8 cellular contexts compared by ENCODE assay signal in the genomic region with DNA sequence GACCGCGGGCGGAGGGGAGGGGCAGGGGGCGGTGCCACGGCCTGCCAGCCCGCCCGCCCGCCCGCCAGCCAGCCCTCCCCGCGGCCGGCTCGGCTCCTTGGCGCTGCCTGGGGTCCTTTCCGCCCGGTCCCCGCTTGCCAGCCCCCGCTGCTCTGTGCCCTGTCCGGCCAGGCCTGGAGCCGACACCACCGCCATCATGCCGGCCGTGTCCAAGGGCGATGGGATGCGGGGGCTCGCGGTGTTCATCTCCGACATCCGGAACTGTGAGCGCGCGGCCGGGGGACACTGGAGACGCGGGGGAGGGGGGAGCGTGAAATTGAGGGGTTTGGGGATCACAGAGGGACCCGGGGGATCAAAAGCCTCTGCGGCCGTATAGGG. TPM values are rescaled to one million over a fixed set of nuclear protein-coding genes. Genes with fewer than 3 reads are reported as not detected.
DNase-seq lines count a peak whose midpoint lies in the region; ATAC-seq and TF ChIP-seq lines count a peak whose summit lies in the region.

TSS of gene AP2A1 (plus strand) at position 64 of the 378 bp plus-strand sequence. CDS start at position 197, 133 bp downstream.

- no peak for DNase-seq in HFFc6
- DNase-seq in immature natural killer cell: no peak
- no peak for DNase-seq in stimulated activated naive CD8-positive, alpha-beta T cell treated with anti-CD3 and anti-CD28 coated beads, Interleukin-15, amount 100 ng/mL, for 72 hours
- no peak for DNase-seq in NCI-H524 (lab: John Stamatoyannopoulos, UW)
- no peak for DNase-seq in NOMO-1 (lab: John Stamatoyannopoulos, UW; ENCODE audit: unreplicated experiment in 2 of 2)

- H3K27me3 Mint-ChIP-seq in HFFc6 (ENCODE audit: insufficient read depth): peaks cover 2% of the 10 kb centered on the region; the same call in 1 of the 2 replicates
- H3K27me3 Mint-ChIP-seq in immature natural killer cell (ENCODE audit: low read depth in 3 of 3): peaks cover 6 to 8% (median 6%) of the 10 kb centered on the region in 3 donors
- H3K27me3 Mint-ChIP-seq in stimulated activated naive CD8-positive, alpha-beta T cell treated with anti-CD3 and anti-CD28 coated beads, Interleukin-15, amount 100 ng/mL, for 72 hours: no peaks in the 10 kb centered on the region

- TF ChIP-seq CTCF in 22Rv1 (IDR thresholded peaks at IDR 0.05): no peak
- no peak for TF ChIP-seq CTCF in HFFc6 (IDR thresholded peaks at IDR 0.05)

- ATAC-seq in stimulated activated naive CD8-positive, alpha-beta T cell treated with anti-CD3 and anti-CD28 coated beads, Interleukin-15, amount 100 ng/mL, for 72 hours: peak; percentile 13
- ATAC-seq in GM18519 (IDR thresholded peaks at IDR 0.05; ENCODE audit: low FRiP score, unreplicated experiment): no peak

- H3K27ac ChIP-seq in 22Rv1: peak within 1 kb of the TSS; percentile 79
- peak within 1 kb of the TSS; percentile 93 for H3K27ac ChIP-seq in angular gyrus (ENCODE audit: low read depth, low read length)

- peaks cover 15% of the 10 kb centered on the region; the same call in 1 of the 2 replicates for H3K36me3 Mint-ChIP-seq in HFFc6 (ENCODE audit: low read depth)
- H3K36me3 Mint-ChIP-seq in immature natural killer cell: peaks cover 0 to 3% (median 0%) of the 10 kb centered on the region in 3 donors

- H3K4me1 Mint-ChIP-seq in HFFc6 (ENCODE audit: low read depth) (peaks cover 34% of the 10 kb centered on the region), immature natural killer cell (peaks cover 53 to 56% of the 10 kb centered on the region in 2 donors)
- peaks cover 25% of the 10 kb centered on the region for H3K4me1 Mint-ChIP-seq in stimulated activated naive CD8-positive, alpha-beta T cell treated with anti-CD3 and anti-CD28 coated beads, Interleukin-15, amount 100 ng/mL, for 72 hours

- H3K27ac Mint-ChIP-seq in HFFc6 (peak within 1 kb of the TSS; percentile 98), immature natural killer cell (peak within 1 kb of the TSS; percentile 68 to 99 (median 96))
- peak within 1 kb of the TSS; percentile 89 to 96 for H3K27ac Mint-ChIP-seq in stimulated activated naive CD8-positive, alpha-beta T cell treated with anti-CD3 and anti-CD28 coated beads, Interleukin-15, amount 100 ng/mL, for 72 hours

- no peaks in the 10 kb centered on the region for H3K9me3 Mint-ChIP-seq in HFFc6
- no peaks in the 10 kb centered on the region for H3K9me3 Mint-ChIP-seq in immature natural killer cell
- no peaks in the 10 kb centered on the region for H3K9me3 Mint-ChIP-seq in stimulated activated naive CD8-positive, alpha-beta T cell treated with anti-CD3 and anti-CD28 coated beads, Interleukin-15, amount 100 ng/mL, for 72 hours

- H3K4me3 Mint-ChIP-seq in HFFc6: peak within 1 kb of the TSS; percentile 95
- peak within 1 kb of the TSS; percentile 94 to 97 (median 95) for H3K4me3 Mint-ChIP-seq in immature natural killer cell
- H3K4me3 Mint-ChIP-seq in stimulated activated naive CD8-positive, alpha-beta T cell treated with anti-CD3 and anti-CD28 coated beads, Interleukin-15, amount 100 ng/mL, for 72 hours: peak within 1 kb of the TSS; percentile 97 to 98

RNA-seq across cellular contexts. Expression of gene AP2A1, which starts in this region (rescaled TPM):
- total RNA-seq in HFFc6 (2021; fragmentation: NEBNext Ultra II Directional; extraction: Animal tissue kit (Norgen Biotek cat#: 25700)): 100 to 1,000 TPM; 145 to 177 (median 162) TPM
- polyA plus RNA-seq in immature natural killer cell: 10 to 100 TPM in 2 of 3 donors, 1 to 10 TPM in 1; 6.4 to 27.7 (median 11.6) TPM
